In genomic region chr10:106078796-106079576, GRCh38 we compare ENCODE assay signal across 22 cellular contexts.
DNase-seq lines count a peak whose midpoint lies in the region; FAIRE-seq and TF ChIP-seq lines count a peak whose summit lies in the region.
"Had no signal": no experiment of that assay in that cellular context is flagged by ENCODE, and none has a peak within 500 bp of the region (broad histone marks: within the 10 kb centered on the region; RNA-seq: fewer than 3 reads in every experiment).

No MANE protein-coding gene starts in this region.

- H3K4me3 ChIP-seq in cardiac fibroblast (replicated peaks in 1 of 2; ENCODE audit: low read depth in 2 of 2, low read length in 2 of 2) (no peak overlapping the region), mesendoderm (ENCODE audit: low read length) (no peak overlapping the region), small intestine (ENCODE audit: low read depth in 1 of 2, low read length in 2 of 2) (no peak overlapping the region)
- H3K4me3 ChIP-seq: left lung, right lobe of liver, uterus had no signal

- no peak overlapping the region for H3K27ac ChIP-seq in mesendoderm (ENCODE audit: low read depth, low read length)
- no peak overlapping the region for H3K27ac ChIP-seq in small intestine (ENCODE audit: low read depth in 1 of 2, low read length in 1 of 2)
- H3K27ac ChIP-seq: left lung, right lobe of liver, uterus had no signal

- H3K79me1 ChIP-seq in mesendoderm (ENCODE audit: low read length), result no peaks in the 10 kb centered on the region

- no peak overlapping the region for H3K9ac ChIP-seq in mesendoderm (ENCODE audit: low read length)

- H3K27me3 ChIP-seq in mesendoderm (ENCODE audit: insufficient read depth, low read length, poor library complexity) (no peaks in the 10 kb centered on the region), small intestine (ENCODE audit: control insufficient read depth in 2 of 2, insufficient read depth in 2 of 2, low read length in 2 of 2) (no peaks in the 10 kb centered on the region)
- H3K27me3 ChIP-seq: left lung, right lobe of liver, uterus had no signal

- H3K9me3 ChIP-seq in small intestine (ENCODE audit: control insufficient read depth, low read depth), result no peaks in the 10 kb centered on the region
- H3K9me3 ChIP-seq: left lung, right lobe of liver, uterus had no signal

- no peak overlapping the region for H3K18ac ChIP-seq in mesendoderm (ENCODE audit: low read length)

- no peak overlapping the region for H2BK5ac ChIP-seq in mesendoderm (ENCODE audit: low read length)

- H3K4me1 ChIP-seq in mesendoderm (ENCODE audit: control insufficient read depth, low read depth, low read length) (no peaks in the 10 kb centered on the region), small intestine (ENCODE audit: control insufficient read depth in 2 of 2, insufficient read depth in 1 of 2, low read depth in 1 of 2, low read length in 1 of 2) (no peaks in the 10 kb centered on the region)
- H3K4me1 ChIP-seq: left lung, right lobe of liver, uterus had no signal

- H3K36me3 ChIP-seq in mesendoderm (ENCODE audit: control insufficient read depth, insufficient read depth, low read length), result no peaks in the 10 kb centered on the region
- H3K36me3 ChIP-seq in small intestine (ENCODE audit: control insufficient read depth in 2 of 2, insufficient read depth in 2 of 2, low read length in 2 of 2), result no peaks in the 10 kb centered on the region
- H3K36me3 ChIP-seq: left lung, right lobe of liver, uterus had no signal

- no peak for TF ChIP-seq CTCF in cardiac fibroblast (IDR thresholded peaks at IDR 0.05; ENCODE audit: low read depth, low read length)

- DNase-seq in AG20443 (ENCODE audit: low spot score), result peak; percentile 35
- DNase-seq in RPMI7951 (ENCODE audit: low read depth), result peak; percentile 5
- DNase-seq in cardiac fibroblast (ENCODE audit: low read depth in 2 of 2), result peak; percentile 39 to 61
- peak; percentile 19 for DNase-seq in mesendoderm
- no peak for DNase-seq in cerebellum (ENCODE audit: low spot score)
- DNase-seq in small intestine, result no peak
- DNase-seq in NCI-H774 (lab: John Stamatoyannopoulos, UW), result no peak
- no peak for DNase-seq in NK-92 (lab: John Stamatoyannopoulos, UW; ENCODE audit: unreplicated experiment)
- DNase-seq: activated CD4-positive, alpha-beta T cell treated with anti-CD3 and anti-CD28 coated beads for 1 hour; activated naive CD4-positive, alpha-beta T cell treated with Interleukin-2 at 50 U/mL for 16 hours; COR-L47; effector CD8-positive, alpha-beta T cell; foreskin melanocyte; left lung; MV-4-11; NCI-H187 treated with DMSO at 0.1 percent for 48 hours; NCI-H446; occipital lobe; right lobe of liver; SIG-M5; stimulated activated CD4-positive, alpha-beta T cell treated with anti-CD3 and anti-CD28 coated beads, Interleukin-2, amount 100 ng/mL, for 48 hours; uterus had no signal

- no peak overlapping the region for H3K4ac ChIP-seq in mesendoderm (ENCODE audit: low read depth, low read length)

- no peak overlapping the region for H2BK120ac ChIP-seq in mesendoderm (ENCODE audit: low read depth, low read length)

- no peak overlapping the region for H2AK5ac ChIP-seq in mesendoderm (ENCODE audit: low read length)

- no CpG with 5 or more reads among the region's 10 CpGs for WGBS in mesendoderm (ENCODE audit: extremely low coverage, insufficient coverage, low lambda C conversion rate)
- WGBS in small intestine, 3 donors, result 65 to 70% (median 66%) methylated on average over 10 of the region's 10 CpGs

- H4K5ac ChIP-seq in mesendoderm (ENCODE audit: low read length), result no peak overlapping the region

- H3K23ac ChIP-seq in mesendoderm (ENCODE audit: low read length), result no peak overlapping the region

- H3K4me2 ChIP-seq in mesendoderm (ENCODE audit: low read length), result no peak overlapping the region

- no peaks in the 10 kb centered on the region for H3K79me2 ChIP-seq in mesendoderm (ENCODE audit: control insufficient read depth, insufficient read depth, low read length)

- no peak overlapping the region for H2BK15ac ChIP-seq in mesendoderm (replicated peaks; ENCODE audit: low read depth)

- H4K8ac ChIP-seq in mesendoderm (ENCODE audit: low read depth, low read length), result no peak overlapping the region

- no peak overlapping the region for H3K56ac ChIP-seq in mesendoderm (ENCODE audit: low read length)

- FAIRE-seq in small intestine (lab: Jason Lieb, UNC), result no peak

Comparison
In these comparisons a context has a peak if more than half of its experiments do, and no peak if none do; other contexts are left out.
1. DNase-seq: peak in AG20443 (single experiment), RPMI7951 (single experiment), cardiac fibroblast (2 of 2) and mesendoderm (single experiment); none in cerebellum (single experiment), small intestine (single experiment), NCI-H774 (single experiment) and NK-92 (single experiment).